ENCODE assay signal across 10 cellular contexts in genomic region chr4:109588176-109588575, GRCh38. TPM values are rescaled to one million over a fixed set of nuclear protein-coding genes. Genes with fewer than 3 reads are reported as not detected.
A peak's percentile ranks its signal among the peaks of the same experiment; 100 is the strongest.
DNase-seq lines count a peak whose midpoint lies in the region; ATAC-seq lines count a peak whose summit lies in the region.
"Had no signal": no experiment of that assay in that cellular context is flagged by ENCODE, and none has a peak within 500 bp of the region (broad histone marks: within the 10 kb centered on the region; RNA-seq: fewer than 3 reads in every experiment).

No MANE protein-coding gene starts in this region.

- H3K4me3 ChIP-seq in CD8-positive, alpha-beta memory T cell (ENCODE audit: low read length) = peak overlapping the region; percentile 21

- ATAC-seq in GM21367 (IDR thresholded peaks at IDR 0.05; ENCODE audit: unreplicated experiment) (peak; percentile 99), HG03520 (IDR thresholded peaks at IDR 0.05; ENCODE audit: unreplicated experiment) (peak; percentile 100), sciatic nerve (no peak)

- peaks cover 40% of the 10 kb centered on the region for H3K4me1 ChIP-seq in CD8-positive, alpha-beta memory T cell (ENCODE audit: insufficient read depth, low read length)

- H3K4me3 Mint-ChIP-seq in CD8-positive, alpha-beta memory T cell = peak overlapping the region in 2 of 7 donors; percentile 44 to 60
- peak overlapping the region; percentile 53 for H3K4me3 Mint-ChIP-seq in activated naive CD8-positive, alpha-beta T cell treated with anti-CD3 and anti-CD28 coated beads for 36 hours

- peaks cover 4 to 15% (median 5%) of the 10 kb centered on the region in 3 donors for H3K36me3 Mint-ChIP-seq in CD8-positive, alpha-beta memory T cell
- H3K36me3 Mint-ChIP-seq in activated naive CD8-positive, alpha-beta T cell treated with anti-CD3 and anti-CD28 coated beads for 36 hours = peaks cover 48% of the 10 kb centered on the region

- POLR2A ChIA-PET in CD8-positive, alpha-beta memory T cell (lab: Charles Lee) = interaction anchor here (0.7 kb wide), 1 partner anchor 27 kb away, joined by 4 read pairs; no protein-coding TSS in a partner anchor

- in situ Hi-C loops in ACHN (cut with HindIII; ENCODE audit: low pct_ligation_motif_present, low pct_unique_long_range_greater_than_20kb, low sequenced_read_pairs) = no loop called here

- no peaks in the 10 kb centered on the region for H3K36me3 ChIP-seq in CD8-positive, alpha-beta memory T cell (ENCODE audit: insufficient read depth, low read length)

- H3K4me1 Mint-ChIP-seq in CD8-positive, alpha-beta memory T cell = peaks cover 77 to 98% (median 81%) of the 10 kb centered on the region in 3 donors
- peaks cover 71% of the 10 kb centered on the region for H3K4me1 Mint-ChIP-seq in activated naive CD8-positive, alpha-beta T cell treated with anti-CD3 and anti-CD28 coated beads for 36 hours

- H3K9me3 ChIP-seq in CD8-positive, alpha-beta memory T cell (ENCODE audit: low read length) = no peaks in the 10 kb centered on the region

- no peak overlapping the region for H3K27ac ChIP-seq in CD8-positive, alpha-beta memory T cell (ENCODE audit: low read depth, low read length)
- H3K27ac ChIP-seq: C4-2B had no signal

- CTCF ChIA-PET in CD8-positive, alpha-beta memory T cell (lab: Charles Lee) = no interaction called here

- H3K27me3 Mint-ChIP-seq in CD8-positive, alpha-beta memory T cell = no peaks in the 10 kb centered on the region
- H3K27me3 Mint-ChIP-seq in activated naive CD8-positive, alpha-beta T cell treated with anti-CD3 and anti-CD28 coated beads for 36 hours = no peaks in the 10 kb centered on the region

- peak overlapping the region in 7 of 8 donors; percentile 8 to 61 (median 40) for H3K27ac Mint-ChIP-seq in CD8-positive, alpha-beta memory T cell
- peak overlapping the region; percentile 78 for H3K27ac Mint-ChIP-seq in activated naive CD8-positive, alpha-beta T cell treated with anti-CD3 and anti-CD28 coated beads for 36 hours

- no peaks in the 10 kb centered on the region for H3K9me3 Mint-ChIP-seq in CD8-positive, alpha-beta memory T cell
- H3K9me3 Mint-ChIP-seq in activated naive CD8-positive, alpha-beta T cell treated with anti-CD3 and anti-CD28 coated beads for 36 hours = peaks cover 18% of the 10 kb centered on the region

- H3K27me3 ChIP-seq in CD8-positive, alpha-beta memory T cell (ENCODE audit: insufficient read depth, low read length, poor library complexity, severe bottlenecking) = no peaks in the 10 kb centered on the region

- intact Hi-C loops in sciatic nerve (cut with DNase I) = no loop called here

- no peak for DNase-seq in CD8-positive, alpha-beta memory T cell
- peak; percentile 61 for DNase-seq in activated naive CD8-positive, alpha-beta T cell treated with anti-CD3 and anti-CD28 coated beads for 36 hours
- no peak for DNase-seq in kidney glomerular epithelial cell (lab: John Stamatoyannopoulos, UW)
- no peak for DNase-seq in H4 (ENCODE audit: low spot score)
- no peak for DNase-seq in sciatic nerve (ENCODE audit: low spot score)
- no peak for DNase-seq in ACHN
- DNase-seq: NCI-H187 had no signal

RNA-seq across cellular contexts. Expression of gene MCUB, which starts 28.1 kb away (rescaled TPM):
- 10 to 100 TPM; 68.7 to 71.6 TPM for total RNA-seq in CD8-positive, alpha-beta memory T cell
- polyA plus RNA-seq in CD8-positive, alpha-beta memory T cell = 159 TPM
- 10 to 100 TPM; 72.7 to 76.1 TPM for total RNA-seq in activated naive CD8-positive, alpha-beta T cell treated with anti-CD3 and anti-CD28 coated beads for 36 hours
- 11.1 and 51.0 TPM in 2 replicates for total RNA-seq in H4 (2014; rRNA removed; shearing (Covaris generic))
- 23.0 TPM for total RNA-seq in sciatic nerve
